In genomic region chr17:68533887-68534700, GRCh38 we compare ENCODE assay signal across 10 cellular contexts. TPM values are rescaled to one million over a fixed set of nuclear protein-coding genes. Genes with fewer than 3 reads are reported as not detected.
DNase-seq lines count a peak whose midpoint lies in the region; ATAC-seq and TF ChIP-seq lines count a peak whose summit lies in the region.
"Had no signal": no experiment of that assay in that cellular context is flagged by ENCODE, and none has a peak within 500 bp of the region (broad histone marks: within the 10 kb centered on the region; RNA-seq: fewer than 3 reads in every experiment).

No MANE protein-coding gene starts in this region.

- peaks cover 0 to 86% of the 10 kb centered on the region in 2 donors for H3K36me3 ChIP-seq in adrenal gland (replicated peaks in 1 of 2)
- H3K36me3 ChIP-seq in WERI-Rb-1 = peaks cover 75% of the 10 kb centered on the region
- H3K36me3 ChIP-seq: ovary had no signal

- H3K27me3 ChIP-seq in adrenal gland (no peaks in the 10 kb centered on the region), WERI-Rb-1 (ENCODE audit: insufficient read depth, low read depth, severe bottlenecking) (no peaks in the 10 kb centered on the region)
- H3K27me3 ChIP-seq: ovary had no signal

- H3K27ac ChIP-seq in adrenal gland (no peak overlapping the region), WERI-Rb-1 (no peak overlapping the region)
- H3K27ac ChIP-seq: ovary, SK-N-MC had no signal

- no peak for ATAC-seq in HG02840 (IDR thresholded peaks at IDR 0.05; ENCODE audit: low FRiP score, unreplicated experiment)

- no peak for TF ChIP-seq POLR2A in adrenal gland (IDR thresholded peaks at IDR 0.05)

- TF ChIP-seq CTCF in GM12873 (IDR thresholded peaks at IDR 0.05; ENCODE audit: insufficient read depth, low read depth, low read length, missing control alignments) (peak; percentile 23), adrenal gland (IDR thresholded peaks at IDR 0.05) (peak; percentile 39 to 59 (median 50)), WERI-Rb-1 (IDR thresholded peaks at IDR 0.05; ENCODE audit: low read depth, low read length) (no peak)

- no peaks in the 10 kb centered on the region for H3K9me3 ChIP-seq in adrenal gland (replicated peaks in 1 of 3)
- no peaks in the 10 kb centered on the region for H3K9me3 ChIP-seq in WERI-Rb-1 (ENCODE audit: severe bottlenecking)
- H3K9me3 ChIP-seq: ovary had no signal

- peaks cover 0 to 15% of the 10 kb centered on the region in 2 donors for H3K4me1 ChIP-seq in adrenal gland (replicated peaks in 1 of 2)

- intact Hi-C loops in adrenal gland (cut with DNase I) = loop anchor here in 1 of 2 donors (10.0 kb wide), 1 partner anchor 221 kb away; no protein-coding TSS in a partner anchor

- H3K4me3 ChIP-seq in adrenal gland (no peak overlapping the region), WERI-Rb-1 (ENCODE audit: low read depth, low read length) (no peak overlapping the region)
- H3K4me3 ChIP-seq: ovary, SK-N-MC had no signal

- WGBS in adrenal gland, 4 donors = 75 to 82% (median 78%) methylated on average over 6 of the region's 6 CpGs

- DNase-seq in A172 (ENCODE audit: low spot score) (peak; percentile 18), adrenal gland (no peak), kidney tubule cell (ENCODE audit: low spot score) (peak; percentile 12), DMS79 (lab: John Stamatoyannopoulos, UW) (no peak), mesenteric fat pad (ENCODE audit: low spot score) (no peak), WERI-Rb-1 (no peak)
- DNase-seq: ovary had no signal

RNA-seq across cellular contexts. Expression of gene PRKAR1A, which starts 21.9 kb away (rescaled TPM):
- total RNA-seq in A172 (2014; rRNA removed; shearing (Covaris generic)) = 253 and 301 TPM in 2 replicates
- 100 to 1,000 TPM; 138 to 467 (median 388) TPM for total RNA-seq in adrenal gland
- 100 to 1,000 TPM in 1 of 3 donors, 10 to 100 TPM in 2; 56.3 to 428 (median 84.1) TPM for polyA plus RNA-seq in adrenal gland
- total RNA-seq in mesenteric fat pad = 470 TPM

Comparison
In these comparisons a context has a peak if more than half of its experiments do, and no peak if none do; other contexts are left out.
1. DNase-seq: peak in A172 (single experiment) and kidney tubule cell (single experiment); none in adrenal gland (0 of 7), DMS79 (single experiment), mesenteric fat pad (single experiment) and WERI-Rb-1 (single experiment).